ENCODE assay signal across 1 cellular context in genomic region chr9:129823934-129824601, GRCh38.
TF ChIP-seq lines count a peak whose summit lies in the region.

TOR1A (minus strand) TSS chr9:129824136; CDS start chr9:129824085, 51 bp downstream.

TF ChIP-seq in HepG2, 621 proteins besides CTCF, POLR2A, EP300 and RAD21 (continued from another document and continues in another):
- TF ChIP-seq, protein P1, sequence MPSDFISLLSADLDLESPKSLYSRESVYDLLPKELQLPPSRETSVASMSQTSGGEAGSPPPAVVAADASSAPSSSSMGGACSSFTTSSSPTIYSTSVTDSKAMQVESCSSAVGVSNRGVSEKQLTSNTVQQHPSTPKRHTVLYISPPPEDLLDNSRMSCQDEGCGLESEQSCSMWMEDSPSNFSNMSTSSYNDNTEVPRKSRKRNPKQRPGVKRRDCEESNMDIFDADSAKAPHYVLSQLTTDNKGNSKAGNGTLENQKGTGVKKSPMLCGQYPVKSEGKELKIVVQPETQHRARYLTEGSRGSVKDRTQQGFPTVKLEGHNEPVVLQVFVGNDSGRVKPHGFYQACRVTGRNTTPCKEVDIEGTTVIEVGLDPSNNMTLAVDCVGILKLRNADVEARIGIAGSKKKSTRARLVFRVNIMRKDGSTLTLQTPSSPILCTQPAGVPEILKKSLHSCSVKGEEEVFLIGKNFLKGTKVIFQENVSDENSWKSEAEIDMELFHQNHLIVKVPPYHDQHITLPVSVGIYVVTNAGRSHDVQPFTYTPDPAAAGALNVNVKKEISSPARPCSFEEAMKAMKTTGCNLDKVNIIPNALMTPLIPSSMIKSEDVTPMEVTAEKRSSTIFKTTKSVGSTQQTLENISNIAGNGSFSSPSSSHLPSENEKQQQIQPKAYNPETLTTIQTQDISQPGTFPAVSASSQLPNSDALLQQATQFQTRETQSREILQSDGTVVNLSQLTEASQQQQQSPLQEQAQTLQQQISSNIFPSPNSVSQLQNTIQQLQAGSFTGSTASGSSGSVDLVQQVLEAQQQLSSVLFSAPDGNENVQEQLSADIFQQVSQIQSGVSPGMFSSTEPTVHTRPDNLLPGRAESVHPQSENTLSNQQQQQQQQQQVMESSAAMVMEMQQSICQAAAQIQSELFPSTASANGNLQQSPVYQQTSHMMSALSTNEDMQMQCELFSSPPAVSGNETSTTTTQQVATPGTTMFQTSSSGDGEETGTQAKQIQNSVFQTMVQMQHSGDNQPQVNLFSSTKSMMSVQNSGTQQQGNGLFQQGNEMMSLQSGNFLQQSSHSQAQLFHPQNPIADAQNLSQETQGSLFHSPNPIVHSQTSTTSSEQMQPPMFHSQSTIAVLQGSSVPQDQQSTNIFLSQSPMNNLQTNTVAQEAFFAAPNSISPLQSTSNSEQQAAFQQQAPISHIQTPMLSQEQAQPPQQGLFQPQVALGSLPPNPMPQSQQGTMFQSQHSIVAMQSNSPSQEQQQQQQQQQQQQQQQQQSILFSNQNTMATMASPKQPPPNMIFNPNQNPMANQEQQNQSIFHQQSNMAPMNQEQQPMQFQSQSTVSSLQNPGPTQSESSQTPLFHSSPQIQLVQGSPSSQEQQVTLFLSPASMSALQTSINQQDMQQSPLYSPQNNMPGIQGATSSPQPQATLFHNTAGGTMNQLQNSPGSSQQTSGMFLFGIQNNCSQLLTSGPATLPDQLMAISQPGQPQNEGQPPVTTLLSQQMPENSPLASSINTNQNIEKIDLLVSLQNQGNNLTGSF (CRISPR knock-in tag; IDR thresholded peaks at IDR 0.05): peak; percentile 37; the same call in 1 of the 2 replicates
- TF ChIP-seq SAP130 (CRISPR knock-in tag; IDR thresholded peaks at IDR 0.05; ENCODE audit: low read depth): peak; percentile 100
- TF ChIP-seq ZNF552 (CRISPR knock-in tag; IDR thresholded peaks at IDR 0.05; ENCODE audit: borderline replicate concordance): peak; percentile 45; the same call in 1 of the 2 replicates
- no peak for TF ChIP-seq HOXA7 (CRISPR knock-in tag; IDR thresholded peaks at IDR 0.05)
- TF ChIP-seq RNF2 (conservative IDR thresholded peaks at IDR 0.05; ENCODE audit: low read depth): 0 out of 2 replicates have a peak, but pooled peaks have one; percentile 38
- no peak for TF ChIP-seq CENPT (CRISPR knock-in tag; IDR thresholded peaks at IDR 0.05; ENCODE audit: low read depth)
- 0 out of 2 replicates have a peak, but pooled peaks have one; percentile 34 for TF ChIP-seq HMG20B (CRISPR knock-in tag; conservative IDR thresholded peaks at IDR 0.05)
- TF ChIP-seq, protein P2, sequence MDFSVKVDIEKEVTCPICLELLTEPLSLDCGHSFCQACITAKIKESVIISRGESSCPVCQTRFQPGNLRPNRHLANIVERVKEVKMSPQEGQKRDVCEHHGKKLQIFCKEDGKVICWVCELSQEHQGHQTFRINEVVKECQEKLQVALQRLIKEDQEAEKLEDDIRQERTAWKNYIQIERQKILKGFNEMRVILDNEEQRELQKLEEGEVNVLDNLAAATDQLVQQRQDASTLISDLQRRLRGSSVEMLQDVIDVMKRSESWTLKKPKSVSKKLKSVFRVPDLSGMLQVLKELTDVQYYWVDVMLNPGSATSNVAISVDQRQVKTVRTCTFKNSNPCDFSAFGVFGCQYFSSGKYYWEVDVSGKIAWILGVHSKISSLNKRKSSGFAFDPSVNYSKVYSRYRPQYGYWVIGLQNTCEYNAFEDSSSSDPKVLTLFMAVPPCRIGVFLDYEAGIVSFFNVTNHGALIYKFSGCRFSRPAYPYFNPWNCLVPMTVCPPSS (IDR thresholded peaks at IDR 0.05): no peak
- no peak for TF ChIP-seq ZNF3 (CRISPR knock-in tag; IDR thresholded peaks at IDR 0.05)
- TF ChIP-seq, protein P3, sequence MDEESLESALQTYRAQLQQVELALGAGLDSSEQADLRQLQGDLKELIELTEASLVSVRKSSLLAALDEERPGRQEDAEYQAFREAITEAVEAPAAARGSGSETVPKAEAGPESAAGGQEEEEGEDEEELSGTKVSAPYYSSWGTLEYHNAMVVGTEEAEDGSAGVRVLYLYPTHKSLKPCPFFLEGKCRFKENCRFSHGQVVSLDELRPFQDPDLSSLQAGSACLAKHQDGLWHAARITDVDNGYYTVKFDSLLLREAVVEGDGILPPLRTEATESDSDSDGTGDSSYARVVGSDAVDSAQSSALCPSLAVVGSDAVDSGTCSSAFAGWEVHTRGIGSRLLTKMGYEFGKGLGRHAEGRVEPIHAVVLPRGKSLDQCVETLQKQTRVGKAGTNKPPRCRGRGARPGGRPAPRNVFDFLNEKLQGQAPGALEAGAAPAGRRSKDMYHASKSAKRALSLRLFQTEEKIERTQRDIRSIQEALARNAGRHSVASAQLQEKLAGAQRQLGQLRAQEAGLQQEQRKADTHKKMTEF (CRISPR knock-in tag; IDR thresholded peaks at IDR 0.05): peak; percentile 96
- TF ChIP-seq ZFP36L1 (CRISPR knock-in tag; IDR thresholded peaks at IDR 0.05): no peak
- TF ChIP-seq, protein P4, sequence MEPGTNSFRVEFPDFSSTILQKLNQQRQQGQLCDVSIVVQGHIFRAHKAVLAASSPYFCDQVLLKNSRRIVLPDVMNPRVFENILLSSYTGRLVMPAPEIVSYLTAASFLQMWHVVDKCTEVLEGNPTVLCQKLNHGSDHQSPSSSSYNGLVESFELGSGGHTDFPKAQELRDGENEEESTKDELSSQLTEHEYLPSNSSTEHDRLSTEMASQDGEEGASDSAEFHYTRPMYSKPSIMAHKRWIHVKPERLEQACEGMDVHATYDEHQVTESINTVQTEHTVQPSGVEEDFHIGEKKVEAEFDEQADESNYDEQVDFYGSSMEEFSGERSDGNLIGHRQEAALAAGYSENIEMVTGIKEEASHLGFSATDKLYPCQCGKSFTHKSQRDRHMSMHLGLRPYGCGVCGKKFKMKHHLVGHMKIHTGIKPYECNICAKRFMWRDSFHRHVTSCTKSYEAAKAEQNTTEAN (CRISPR knock-in tag; conservative IDR thresholded peaks at IDR 0.05): 0 out of 2 replicates have a peak, but pooled peaks have one; percentile 38
- TF ChIP-seq XRCC5 (optimal IDR thresholded peaks at IDR 0.05; ENCODE audit: low read length): peak; percentile 41
- TF ChIP-seq SSRP1 (CRISPR knock-in tag; IDR thresholded peaks at IDR 0.05): 0 out of 2 replicates have a peak, but pooled peaks have one; percentile 27
- no peak for TF ChIP-seq THYN1 (CRISPR knock-in tag; IDR thresholded peaks at IDR 0.05; ENCODE audit: borderline replicate concordance, low read depth)
- TF ChIP-seq KMT2B (CRISPR knock-in tag; IDR thresholded peaks at IDR 0.05): peak; percentile 94
- TF ChIP-seq ZNF331 (CRISPR knock-in tag; IDR thresholded peaks at IDR 0.05): peak; percentile 69
- TF ChIP-seq ZNF446 (CRISPR knock-in tag; IDR thresholded peaks at IDR 0.05): 0 out of 2 replicates have a peak, but pooled peaks have one; percentile 34
- peak; percentile 88; the same call in 1 of the 2 replicates for TF ChIP-seq MIER3 (CRISPR knock-in tag; IDR thresholded peaks at IDR 0.05; ENCODE audit: borderline replicate concordance)
- TF ChIP-seq ZNF766 (CRISPR knock-in tag; IDR thresholded peaks at IDR 0.05; ENCODE audit: borderline replicate concordance): no peak
- TF ChIP-seq, protein P5, sequence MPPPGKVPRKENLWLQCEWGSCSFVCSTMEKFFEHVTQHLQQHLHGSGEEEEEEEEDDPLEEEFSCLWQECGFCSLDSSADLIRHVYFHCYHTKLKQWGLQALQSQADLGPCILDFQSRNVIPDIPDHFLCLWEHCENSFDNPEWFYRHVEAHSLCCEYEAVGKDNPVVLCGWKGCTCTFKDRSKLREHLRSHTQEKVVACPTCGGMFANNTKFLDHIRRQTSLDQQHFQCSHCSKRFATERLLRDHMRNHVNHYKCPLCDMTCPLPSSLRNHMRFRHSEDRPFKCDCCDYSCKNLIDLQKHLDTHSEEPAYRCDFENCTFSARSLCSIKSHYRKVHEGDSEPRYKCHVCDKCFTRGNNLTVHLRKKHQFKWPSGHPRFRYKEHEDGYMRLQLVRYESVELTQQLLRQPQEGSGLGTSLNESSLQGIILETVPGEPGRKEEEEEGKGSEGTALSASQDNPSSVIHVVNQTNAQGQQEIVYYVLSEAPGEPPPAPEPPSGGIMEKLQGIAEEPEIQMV (CRISPR knock-in tag; IDR thresholded peaks at IDR 0.05; ENCODE audit: low read depth): peak; percentile 80
- TF ChIP-seq ZNF292 (CRISPR knock-in tag; IDR thresholded peaks at IDR 0.05; ENCODE audit: borderline replicate concordance, low read depth): no peak
- TF ChIP-seq, protein P6, sequence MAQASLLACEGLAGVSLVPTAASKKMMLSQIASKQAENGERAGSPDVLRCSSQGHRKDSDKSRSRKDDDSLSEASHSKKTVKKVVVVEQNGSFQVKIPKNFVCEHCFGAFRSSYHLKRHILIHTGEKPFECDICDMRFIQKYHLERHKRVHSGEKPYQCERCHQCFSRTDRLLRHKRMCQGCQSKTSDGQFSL (CRISPR knock-in tag; IDR thresholded peaks at IDR 0.05): no peak
- TF ChIP-seq, protein P7, sequence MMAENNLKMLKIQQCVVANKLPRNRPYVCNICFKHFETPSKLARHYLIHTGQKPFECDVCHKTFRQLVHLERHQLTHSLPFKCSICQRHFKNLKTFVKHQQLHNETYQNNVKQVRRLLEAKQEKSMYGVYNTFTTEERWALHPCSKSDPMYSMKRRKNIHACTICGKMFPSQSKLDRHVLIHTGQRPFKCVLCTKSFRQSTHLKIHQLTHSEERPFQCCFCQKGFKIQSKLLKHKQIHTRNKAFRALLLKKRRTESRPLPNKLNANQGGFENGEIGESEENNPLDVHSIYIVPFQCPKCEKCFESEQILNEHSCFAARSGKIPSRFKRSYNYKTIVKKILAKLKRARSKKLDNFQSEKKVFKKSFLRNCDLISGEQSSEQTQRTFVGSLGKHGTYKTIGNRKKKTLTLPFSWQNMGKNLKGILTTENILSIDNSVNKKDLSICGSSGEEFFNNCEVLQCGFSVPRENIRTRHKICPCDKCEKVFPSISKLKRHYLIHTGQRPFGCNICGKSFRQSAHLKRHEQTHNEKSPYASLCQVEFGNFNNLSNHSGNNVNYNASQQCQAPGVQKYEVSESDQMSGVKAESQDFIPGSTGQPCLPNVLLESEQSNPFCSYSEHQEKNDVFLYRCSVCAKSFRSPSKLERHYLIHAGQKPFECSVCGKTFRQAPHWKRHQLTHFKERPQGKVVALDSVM (CRISPR knock-in tag; IDR thresholded peaks at IDR 0.05): no peak
- TF ChIP-seq, protein P8, sequence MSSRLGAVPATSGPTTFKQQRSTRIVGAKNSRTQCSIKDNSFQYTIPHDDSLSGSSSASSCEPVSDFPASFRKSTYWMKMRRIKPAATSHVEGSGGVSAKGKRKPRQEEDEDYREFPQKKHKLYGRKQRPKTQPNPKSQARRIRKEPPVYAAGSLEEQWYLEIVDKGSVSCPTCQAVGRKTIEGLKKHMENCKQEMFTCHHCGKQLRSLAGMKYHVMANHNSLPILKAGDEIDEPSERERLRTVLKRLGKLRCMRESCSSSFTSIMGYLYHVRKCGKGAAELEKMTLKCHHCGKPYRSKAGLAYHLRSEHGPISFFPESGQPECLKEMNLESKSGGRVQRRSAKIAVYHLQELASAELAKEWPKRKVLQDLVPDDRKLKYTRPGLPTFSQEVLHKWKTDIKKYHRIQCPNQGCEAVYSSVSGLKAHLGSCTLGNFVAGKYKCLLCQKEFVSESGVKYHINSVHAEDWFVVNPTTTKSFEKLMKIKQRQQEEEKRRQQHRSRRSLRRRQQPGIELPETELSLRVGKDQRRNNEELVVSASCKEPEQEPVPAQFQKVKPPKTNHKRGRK (CRISPR knock-in tag; IDR thresholded peaks at IDR 0.05): no peak
- TF ChIP-seq ZNF326 (CRISPR knock-in tag; IDR thresholded peaks at IDR 0.05; ENCODE audit: borderline replicate concordance): no peak
- TF ChIP-seq SIX4 (CRISPR knock-in tag; IDR thresholded peaks at IDR 0.05): 0 out of 2 replicates have a peak, but pooled peaks have one; percentile 30
- TF ChIP-seq PTBP1 (IDR thresholded peaks at IDR 0.05; ENCODE audit: low read depth, low read length, poor library complexity, severe bottlenecking): peak; percentile 61
- TF ChIP-seq ZNF816 (CRISPR knock-in tag; IDR thresholded peaks at IDR 0.05; ENCODE audit: borderline replicate concordance): no peak
- no peak for TF ChIP-seq IKZF4 (CRISPR knock-in tag; IDR thresholded peaks at IDR 0.05; ENCODE audit: borderline replicate concordance, low read depth, not compliant biosample characterization)
- 0 out of 2 replicates have a peak, but pooled peaks have one; percentile 30 for TF ChIP-seq ZNF276 (CRISPR knock-in tag; IDR thresholded peaks at IDR 0.05; ENCODE audit: low read depth)
- TF ChIP-seq SNAPC2 (CRISPR knock-in tag; IDR thresholded peaks at IDR 0.05): peak; percentile 51; the same call in 1 of the 2 replicates
- TF ChIP-seq TCF7L2 (IDR thresholded peaks at IDR 0.05; ENCODE audit: low read depth, low read length): no peak
- TF ChIP-seq ZFYVE20 (CRISPR knock-in tag; IDR thresholded peaks at IDR 0.05; ENCODE audit: borderline replicate concordance, low read depth): no peak
- TF ChIP-seq GATAD2A (CRISPR knock-in tag; IDR thresholded peaks at IDR 0.05): peak; percentile 28; the same call in 1 of the 2 replicates
- no peak; the same call in 1 of the 2 replicates for TF ChIP-seq ZBTB3 (CRISPR knock-in tag; IDR thresholded peaks at IDR 0.05; ENCODE audit: borderline replicate concordance, low read depth)
- TF ChIP-seq ZNF260 (CRISPR knock-in tag; IDR thresholded peaks at IDR 0.05; ENCODE audit: borderline replicate concordance, low read depth): no peak
- TF ChIP-seq RFX5 (IDR thresholded peaks at IDR 0.05; ENCODE audit: low read depth, low read length): no peak
- peak; percentile 93; the same call in 1 of the 2 replicates for TF ChIP-seq ZNF614 (CRISPR knock-in tag; IDR thresholded peaks at IDR 0.05; ENCODE audit: borderline replicate concordance)
- TF ChIP-seq NCOR1 (IDR thresholded peaks at IDR 0.05; ENCODE audit: borderline replicate concordance, low read length): no peak; the same call in 1 of the 2 replicates
- peak; percentile 63 for TF ChIP-seq HOMEZ (CRISPR knock-in tag; IDR thresholded peaks at IDR 0.05; ENCODE audit: low read depth)
- TF ChIP-seq GTF3A (CRISPR knock-in tag; conservative IDR thresholded peaks at IDR 0.05): peak; percentile 82
- peak; percentile 33; the same call in 1 of the 2 replicates for TF ChIP-seq NRL (CRISPR knock-in tag; IDR thresholded peaks at IDR 0.05; ENCODE audit: borderline replicate concordance)
- TF ChIP-seq TSC22D2 (CRISPR knock-in tag; IDR thresholded peaks at IDR 0.05; ENCODE audit: borderline replicate concordance): peak; percentile 84; the same call in 1 of the 2 replicates
